22 cellular contexts compared by ENCODE assay signal in the genomic region with DNA sequence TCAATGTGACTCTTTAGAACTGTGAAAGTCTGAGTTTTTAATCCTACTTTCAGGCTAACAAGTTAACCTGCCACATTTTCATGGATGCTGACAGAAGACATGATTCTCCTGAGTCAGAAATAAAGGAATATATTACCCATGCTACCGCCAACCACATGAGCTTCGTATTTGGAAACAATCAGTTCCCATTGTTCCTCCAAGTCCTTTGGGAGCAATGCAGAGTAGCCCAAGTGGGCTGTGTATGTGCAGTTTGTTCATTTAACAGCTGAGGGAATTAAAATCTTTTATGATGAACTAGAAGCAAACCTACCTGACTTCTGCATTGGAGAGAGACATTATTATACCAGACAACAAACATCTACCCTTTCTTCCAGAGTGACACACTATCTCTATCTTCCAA.
"Had no signal": no experiment of that assay in that cellular context is flagged by ENCODE, and none has a peak within 500 bp of the region (broad histone marks: within the 10 kb centered on the region; RNA-seq: fewer than 3 reads in every experiment).

No MANE protein-coding gene starts in this region.

- H3K27ac ChIP-seq: left lung, ovary, right atrium auricular region, skin epidermis, spleen, testis, thyroid gland, transverse colon, upper lobe of left lung had no signal

- ATAC-seq: left colon; left lung; mucosa of descending colon; naive thymus-derived CD4-positive, alpha-beta T cell; natural killer cell treated with Interleukin-12 subunit alpha and Interleukin-12 subunit beta and Interleukin-15 and Interleukin-18, amount 100 ng/mL, for 72 hours; sciatic nerve; stimulated activated effector memory CD8-positive, alpha-beta T cell treated with anti-CD3 and anti-CD28 coated beads, Interleukin-12 subunit alpha, Interleukin-12 subunit beta, amount 100 ng/mL, for 72 hours; stimulated activated naive CD8-positive, alpha-beta T cell treated with anti-CD3 and anti-CD28 coated beads, Interleukin-15, amount 100 ng/mL, for 72 hours had no signal

- H3K9me3 ChIP-seq: left lung, mucosa of descending colon, ovary, right atrium auricular region, spleen, testis, thyroid gland, transverse colon, upper lobe of left lung had no signal

- H3K4me3 ChIP-seq: left lung, mucosa of descending colon, ovary, right atrium auricular region, skin epidermis, spleen, testis, thyroid gland, transverse colon, upper lobe of left lung had no signal

- H3K36me3 ChIP-seq: left lung, ovary, right atrium auricular region, spleen, thyroid gland, transverse colon, upper lobe of left lung had no signal

- H3K27me3 ChIP-seq: left lung, ovary, right atrium auricular region, spleen, testis, thyroid gland, transverse colon, upper lobe of left lung had no signal

- H3K4me1 ChIP-seq: left lung, right atrium auricular region, testis, thyroid gland, transverse colon, upper lobe of left lung had no signal

- DNase-seq: hippocampal formation; kidney glomerular epithelial cell; left colon; left lung; midbrain; mucosa of descending colon; naive thymus-derived CD4-positive, alpha-beta T cell; ovary; spleen; stimulated activated CD4-positive, alpha-beta T cell treated with anti-CD3 and anti-CD28 coated beads, Interleukin-4, amount 100 ng/mL, for 24 hours; stimulated activated naive CD4-positive, alpha-beta T cell; stimulated activated naive CD8-positive, alpha-beta T cell treated with anti-CD3 and anti-CD28 coated beads, Interleukin-15, amount 100 ng/mL, for 72 hours; substantia nigra; testis; thyroid gland; transverse colon; upper lobe of left lung had no signal
